Comparison of ENCODE assay signal across 8 cellular contexts in genomic region chr6:114342826-114343781, GRCh38. TPM values are rescaled to one million over a fixed set of nuclear protein-coding genes. Genes with fewer than 3 reads are reported as not detected.
DNase-seq lines count a peak whose midpoint lies in the region; ATAC-seq and TF ChIP-seq lines count a peak whose summit lies in the region.

Gene HS3ST5 (minus strand): TSS chr6:114343023. CDS start chr6:114062845, 280,178 bp downstream.

- H3K36me3 ChIP-seq in mammary epithelial cell (ENCODE audit: insufficient read depth, low read length) (no peaks in the 10 kb centered on the region), smooth muscle cell (ENCODE audit: low read depth) (no peaks in the 10 kb centered on the region)

- peak within 1 kb of the TSS; percentile 97 for H3K4me2 ChIP-seq in mammary epithelial cell (ENCODE audit: insufficient read depth, low read depth, low read length)
- H3K4me2 ChIP-seq in smooth muscle cell = peak within 1 kb of the TSS; percentile 99

- intact Hi-C loops in mammary epithelial cell (cut with micrococcal nuclease) = no loop called here

- dilution Hi-C loops in mammary epithelial cell (cut with HindIII; ENCODE audit: low sequenced_read_pairs) = no loop called here

- H3K27ac ChIP-seq in mammary epithelial cell (ENCODE audit: insufficient read depth, low read depth, low read length) (no peak within 1 kb of the TSS), smooth muscle cell (ENCODE audit: low read depth) (no peak within 1 kb of the TSS)

- H3K27me3 ChIP-seq in mammary epithelial cell (ENCODE audit: insufficient read depth, low read length) (peaks cover 27% of the 10 kb centered on the region), smooth muscle cell (ENCODE audit: low read depth) (peaks cover 6% of the 10 kb centered on the region)

- TF ChIP-seq CTCF in mammary epithelial cell (conservative IDR thresholded peaks at IDR 0.05 in 1 of 2, IDR thresholded peaks at IDR 0.05 in 1 of 2; ENCODE audit: extremely low read depth in 1 of 2, insufficient read depth in 1 of 2, low read depth in 1 of 2, low read length in 2 of 2) (no peak), smooth muscle cell (IDR thresholded peaks at IDR 0.05; ENCODE audit: borderline replicate concordance, insufficient read depth, poor library complexity, severe bottlenecking) (peak; percentile 34)

- CTCF ChIA-PET in mammary epithelial cell (lab: Charles Lee; ENCODE audit: low non-redundant PET) = no interaction called here

- in situ Hi-C loops in mammary epithelial cell (cut with MboI; ENCODE audit: low sequenced_read_pairs in 2 of 2) = no loop called here

- H3K9me3 ChIP-seq in mammary epithelial cell (replicated peaks; ENCODE audit: insufficient read depth, low read length) = no peaks in the 10 kb centered on the region
- no peaks in the 10 kb centered on the region for H3K9me3 ChIP-seq in smooth muscle cell (replicated peaks; ENCODE audit: low read depth)

- H3K4me1 ChIP-seq in mammary epithelial cell (ENCODE audit: insufficient read depth, low read length) = peaks cover 9% of the 10 kb centered on the region
- H3K4me1 ChIP-seq in smooth muscle cell (ENCODE audit: low read depth) = peaks cover 31% of the 10 kb centered on the region

- no peaks in the 10 kb centered on the region for H3K79me2 ChIP-seq in mammary epithelial cell (ENCODE audit: insufficient read depth, low read length)
- H3K79me2 ChIP-seq in smooth muscle cell (ENCODE audit: low read depth) = no peaks in the 10 kb centered on the region

- peak; percentile 84 for DNase-seq in Ammon's horn (ENCODE audit: low spot score)
- DNase-seq in NCI-H748 (lab: John Stamatoyannopoulos, UW; ENCODE audit: unreplicated experiment) = peak; percentile 82
- peak; percentile 6 for DNase-seq in mammary epithelial cell
- peak; percentile 90 for DNase-seq in islet precursor cell
- peak; percentile 20 for DNase-seq in smooth muscle cell (lab: John Stamatoyannopoulos, UW; ENCODE audit: unreplicated experiment)
- no peak for DNase-seq in NOMO-1 treated with DMSO at 0.1 percent for 48 hours (lab: John Stamatoyannopoulos, UW; ENCODE audit: unreplicated experiment)

- WGBS in mammary epithelial cell (ENCODE audit: low coverage, missing lambda C conversion rate) = 11% methylated on average over 13 of the region's 73 CpGs
- under 1% methylated on average over 54 of the region's 73 CpGs for WGBS in smooth muscle cell (ENCODE audit: low lambda C conversion rate)

- H3F3A ChIP-seq in smooth muscle cell (ENCODE audit: low read depth) = peaks cover 10% of the 10 kb centered on the region

- ATAC-seq in GM19397 (IDR thresholded peaks at IDR 0.05; ENCODE audit: unreplicated experiment) (peak; percentile 40), HG02763 (IDR thresholded peaks at IDR 0.05; ENCODE audit: unreplicated experiment) (no peak)

- H3K4me3 ChIP-seq in mammary epithelial cell (replicated peaks in 1 of 3; ENCODE audit: insufficient read depth in 1 of 3, low read depth in 2 of 3, low read length in 3 of 3) (peak within 1 kb of the TSS; percentile 2 to 44 (median 41)), smooth muscle cell (peak within 1 kb of the TSS; percentile 59)

- H3K9ac ChIP-seq in mammary epithelial cell (ENCODE audit: insufficient read depth, low read length) (no peak within 1 kb of the TSS), smooth muscle cell (ENCODE audit: low read depth) (no peak within 1 kb of the TSS)

- H4K20me1 ChIP-seq in mammary epithelial cell (ENCODE audit: insufficient read depth, low read length) (no peaks in the 10 kb centered on the region), smooth muscle cell (ENCODE audit: low read depth) (no peaks in the 10 kb centered on the region)

- H2AFZ ChIP-seq in mammary epithelial cell (ENCODE audit: low read depth, low read length) = peak within 1 kb of the TSS; percentile 67
- peak within 1 kb of the TSS; percentile 75 for H2AFZ ChIP-seq in smooth muscle cell (ENCODE audit: low read depth)

- BruUV-seq in mammary epithelial cell (replicated peaks; lab: Mats Ljungman, UMichigan) = no TSS peak

RNA-seq across cellular contexts. Expression of gene HS3ST5, which starts in this region (rescaled TPM):
- total RNA-seq in mammary epithelial cell (not detected), smooth muscle cell (0.18 TPM in 1 of 2 replicates, not detected in the other)
- polyA plus RNA-seq in mammary epithelial cell (not detected), smooth muscle cell (0.25 and 0.27 TPM in 2 replicates)
- not detected for polyA minus RNA-seq in mammary epithelial cell

Comparison
In these comparisons a context has a peak if more than half of its experiments do, and no peak if none do; other contexts are left out.
1. Peak in DNase-seq, H3K4me3 ChIP-seq and H3K4me2 ChIP-seq in mammary epithelial cell; RNA of the gene not detected or under 1 TPM.
2. Peak in DNase-seq, H3K4me3 ChIP-seq and H3K4me2 ChIP-seq in smooth muscle cell; RNA of the gene not detected or under 1 TPM.